Comparison of ENCODE assay signal across 10 cellular contexts in genomic region chr5:99059685-99060084, GRCh38.
DNase-seq lines count a peak whose midpoint lies in the region; ATAC-seq and TF ChIP-seq lines count a peak whose summit lies in the region.
"Had no signal": no experiment of that assay in that cellular context is flagged by ENCODE, and none has a peak within 500 bp of the region (broad histone marks: within the 10 kb centered on the region; RNA-seq: fewer than 3 reads in every experiment).

No MANE protein-coding gene starts in this region.

- CTCF ChIA-PET in mammary epithelial cell (lab: Charles Lee; ENCODE audit: low non-redundant PET): interaction anchor here (0.7 kb wide), 1 partner anchor 157 kb away, joined by 7 read pairs; no protein-coding TSS in a partner anchor

- H3K4me1 Mint-ChIP-seq in endothelial cell (ENCODE audit: unreplicated experiment): no peaks in the 10 kb centered on the region

- no peak overlapping the region for H3K4me3 ChIP-seq in mammary epithelial cell (replicated peaks in 1 of 3; ENCODE audit: insufficient read depth in 1 of 3, low read depth in 2 of 3, low read length in 3 of 3)

- no peaks in the 10 kb centered on the region for H3K79me2 ChIP-seq in mammary epithelial cell (ENCODE audit: insufficient read depth, low read length)

- H4K20me1 ChIP-seq in mammary epithelial cell (ENCODE audit: insufficient read depth, low read length): no peaks in the 10 kb centered on the region

- no peak overlapping the region for H3K4me2 ChIP-seq in mammary epithelial cell (ENCODE audit: insufficient read depth, low read depth, low read length)

- H2AFZ ChIP-seq in mammary epithelial cell (ENCODE audit: low read depth, low read length): no peak overlapping the region

- no peaks in the 10 kb centered on the region for H3K36me3 Mint-ChIP-seq in endothelial cell (ENCODE audit: low read depth, unreplicated experiment)
- H3K36me3 Mint-ChIP-seq: activated CD4-positive, alpha-beta memory T cell treated with anti-CD3 and anti-CD28 coated beads for 36 hours; activated naive CD4-positive, alpha-beta T cell treated with anti-CD3 and anti-CD28 coated beads, Interleukin-2, amount 10 ng/mL, durations not matched to agents 7 days and 5 days had no signal

- intact Hi-C loops in mammary epithelial cell (cut with micrococcal nuclease): loop anchor here (1.0 to 2.0 kb wide), 3 partner anchors 27 to 291 kb away; no protein-coding TSS in a partner anchor

- H3K27ac Mint-ChIP-seq in endothelial cell (ENCODE audit: unreplicated experiment): no peak overlapping the region
- H3K27ac Mint-ChIP-seq: activated CD4-positive, alpha-beta memory T cell treated with anti-CD3 and anti-CD28 coated beads for 36 hours; activated naive CD4-positive, alpha-beta T cell treated with anti-CD3 and anti-CD28 coated beads, Interleukin-2, amount 10 ng/mL, durations not matched to agents 7 days and 5 days; HFFc6 had no signal

- no peak overlapping the region for H3K9ac ChIP-seq in mammary epithelial cell (ENCODE audit: insufficient read depth, low read length)

- DNase-seq in endothelial cell (ENCODE audit: low spot score) (no peak), NCI-H524 treated with DMSO at 0.1 percent for 48 hours (lab: John Stamatoyannopoulos, UW) (no peak), mammary epithelial cell (no peak)
- DNase-seq in activated CD4-positive, CD25-positive, alpha-beta regulatory T cell (lab: John Stamatoyannopoulos, UW): no peak

- dilution Hi-C loops in mammary epithelial cell (cut with HindIII; ENCODE audit: low sequenced_read_pairs): no loop called here

- no peaks in the 10 kb centered on the region for H3K27me3 Mint-ChIP-seq in endothelial cell (ENCODE audit: unreplicated experiment)

- TF ChIP-seq CTCF in endothelial cell (IDR thresholded peaks at IDR 0.05; ENCODE audit: unreplicated experiment): no peak
- TF ChIP-seq CTCF in mammary epithelial cell (conservative IDR thresholded peaks at IDR 0.05 in 1 of 2, IDR thresholded peaks at IDR 0.05 in 1 of 2; ENCODE audit: extremely low read depth in 1 of 2, insufficient read depth in 1 of 2, low read depth in 1 of 2, low read length in 2 of 2): no peak

- BruUV-seq in mammary epithelial cell (replicated peaks; lab: Mats Ljungman, UMichigan): no TSS peak

- in situ Hi-C loops in mammary epithelial cell (cut with MboI; ENCODE audit: low sequenced_read_pairs in 2 of 2): no loop called here

- H3K27ac ChIP-seq in mammary epithelial cell (ENCODE audit: insufficient read depth, low read depth, low read length): no peak overlapping the region

- no peak overlapping the region for H3K4me3 Mint-ChIP-seq in endothelial cell (ENCODE audit: unreplicated experiment)
- H3K4me3 Mint-ChIP-seq: activated CD4-positive, alpha-beta memory T cell treated with anti-CD3 and anti-CD28 coated beads for 36 hours; activated naive CD4-positive, alpha-beta T cell treated with anti-CD3 and anti-CD28 coated beads, Interleukin-2, amount 10 ng/mL, durations not matched to agents 7 days and 5 days had no signal

- H3K27me3 ChIP-seq in mammary epithelial cell (ENCODE audit: insufficient read depth, low read length): no peaks in the 10 kb centered on the region

- no peaks in the 10 kb centered on the region for H3K9me3 ChIP-seq in mammary epithelial cell (replicated peaks; ENCODE audit: insufficient read depth, low read length)

- peaks cover 21% of the 10 kb centered on the region for H3K4me1 ChIP-seq in mammary epithelial cell (ENCODE audit: insufficient read depth, low read length)

- H3K9me3 Mint-ChIP-seq in endothelial cell (ENCODE audit: unreplicated experiment): no peaks in the 10 kb centered on the region
- H3K9me3 Mint-ChIP-seq: activated CD4-positive, alpha-beta memory T cell treated with anti-CD3 and anti-CD28 coated beads for 36 hours; activated naive CD4-positive, alpha-beta T cell treated with anti-CD3 and anti-CD28 coated beads, Interleukin-2, amount 10 ng/mL, durations not matched to agents 7 days and 5 days; HFFc6 had no signal

- H3K36me3 ChIP-seq in mammary epithelial cell (ENCODE audit: insufficient read depth, low read length): no peaks in the 10 kb centered on the region

- peak; percentile 74 for ATAC-seq in GM19395 (IDR thresholded peaks at IDR 0.05; ENCODE audit: unreplicated experiment)
- peak; percentile 48 for ATAC-seq in HG02642 (IDR thresholded peaks at IDR 0.05; ENCODE audit: poor library complexity, unreplicated experiment)
- peak; percentile 65 for ATAC-seq in HG03439 (IDR thresholded peaks at IDR 0.05; ENCODE audit: unreplicated experiment)
